Comparison of ENCODE assay signal across 8 cellular contexts in genomic region chr10:22228943-22229755, GRCh38. TPM values are rescaled to one million over a fixed set of nuclear protein-coding genes. Genes with fewer than 3 reads are reported as not detected.
DNase-seq lines count a peak whose midpoint lies in the region; ATAC-seq and TF ChIP-seq lines count a peak whose summit lies in the region.

No MANE protein-coding gene starts in this region.

- H3K9me3 ChIP-seq in aorta (ENCODE audit: control insufficient read depth, low read length): no peaks in the 10 kb centered on the region

- H3K27me3 ChIP-seq in aorta (ENCODE audit: control insufficient read depth in 1 of 2, insufficient read depth in 2 of 2, low read length in 1 of 2): no peaks in the 10 kb centered on the region

- DNase-seq in GM13977 (ENCODE audit: low spot score): peak; percentile 82
- peak; percentile 77 for DNase-seq in NCI-H1694 (lab: John Stamatoyannopoulos, UW)
- peak; percentile 63 for DNase-seq in T-helper 22 cell (ENCODE audit: low read depth)
- peak; percentile 73 for DNase-seq in astrocyte of the cerebellum (ENCODE audit: low read depth)
- DNase-seq in hippocampal formation (lab: John Stamatoyannopoulos, UW): peak; percentile 82 to 91
- peak; percentile 74 for DNase-seq in renal cortical epithelial cell (ENCODE audit: low read depth)
- DNase-seq in aorta: peak; percentile 89 to 94

- WGBS in aorta, 2 donors: 0 to 1% methylated on average over 65 of the region's 65 CpGs

- in situ Hi-C loops in GM13977 (cut with MboI; ENCODE audit: low pct_unique_long_range_greater_than_20kb, low sequenced_read_pairs, unreplicated experiment) (no loop called here), astrocyte of the cerebellum (cut with HindIII; ENCODE audit: low sequenced_read_pairs) (loop anchor here (5.0 kb wide), 1 partner anchor 88 kb away; the partner anchor contains the start of gene COMMD3)

- intact Hi-C loops in aorta (cut with DNase I): loop anchor here (2.0 to 10.0 kb wide), 5 partner anchors 24 to 224 kb away; partner anchors contain the start of genes BMI1 (in 1 of the 2), COMMD3 (in 1 of the 2) and DNAJC1 (in 1 of the 2)

- H3K36me3 ChIP-seq in aorta (ENCODE audit: control insufficient read depth in 1 of 2, insufficient read depth in 2 of 2, low read length in 1 of 2): no peaks in the 10 kb centered on the region

- peak; percentile 73 for ATAC-seq in HG02870 (IDR thresholded peaks at IDR 0.05; ENCODE audit: unreplicated experiment)
- peak; percentile 99 for ATAC-seq in aorta (ENCODE audit: low FRiP score)

- H3K4me3 ChIP-seq in astrocyte of the cerebellum (ENCODE audit: low read depth, low read length) (peak overlapping the region; percentile 63), aorta (ENCODE audit: low read length in 2 of 2) (peak overlapping the region; percentile 70 to 90)

- H3K4me1 ChIP-seq in aorta (ENCODE audit: control insufficient read depth in 1 of 2, insufficient read depth in 2 of 2, low read length in 2 of 2): no peaks in the 10 kb centered on the region

- peak overlapping the region in 1 of 2 donors; percentile 70 for H3K27ac ChIP-seq in aorta (ENCODE audit: low read depth in 1 of 2, low read length in 2 of 2)

- TF ChIP-seq CTCF in GM13977 (IDR thresholded peaks at IDR 0.05; ENCODE audit: extremely low read depth, insufficient read depth, missing control alignments): no peak
- no peak for TF ChIP-seq CTCF in astrocyte of the cerebellum (IDR thresholded peaks at IDR 0.05; ENCODE audit: low read depth, low read length, missing control alignments)

RNA-seq across cellular contexts. Expression of gene EBLN1, which starts 11.3 kb away (rescaled TPM):
- total RNA-seq in renal cortical epithelial cell: not detected in 2 replicates
- total RNA-seq in aorta: not detected
- not detected for polyA plus RNA-seq in aorta
